Comparison of ENCODE assay signal across 1 cellular context in genomic region chr4:147768113-147768512, GRCh38.
TF ChIP-seq lines count a peak whose summit lies in the region.

No MANE protein-coding gene starts in this region.

TF ChIP-seq in GM23338, 12 proteins besides CTCF, POLR2A, EP300 and RAD21 (continued from another document):
- TF ChIP-seq ZNF462 (CRISPR knock-in tag; IDR thresholded peaks at IDR 0.05) (no peak), NANOG (IDR thresholded peaks at IDR 0.05; ENCODE audit: borderline replicate concordance) (no peak), CREB1 (CRISPR knock-in tag; IDR thresholded peaks at IDR 0.05; ENCODE audit: low read depth) (no peak), ZNF331 (CRISPR knock-in tag; IDR thresholded peaks at IDR 0.05; ENCODE audit: low read depth) (no peak), ETS1 (IDR thresholded peaks at IDR 0.05) (no peak), REST (IDR thresholded peaks at IDR 0.05; ENCODE audit: unreplicated experiment) (no peak)
TF ChIP-seq in GM23338: peak in this region for 0.
